8 cellular contexts compared by ENCODE assay signal in the genomic region with DNA sequence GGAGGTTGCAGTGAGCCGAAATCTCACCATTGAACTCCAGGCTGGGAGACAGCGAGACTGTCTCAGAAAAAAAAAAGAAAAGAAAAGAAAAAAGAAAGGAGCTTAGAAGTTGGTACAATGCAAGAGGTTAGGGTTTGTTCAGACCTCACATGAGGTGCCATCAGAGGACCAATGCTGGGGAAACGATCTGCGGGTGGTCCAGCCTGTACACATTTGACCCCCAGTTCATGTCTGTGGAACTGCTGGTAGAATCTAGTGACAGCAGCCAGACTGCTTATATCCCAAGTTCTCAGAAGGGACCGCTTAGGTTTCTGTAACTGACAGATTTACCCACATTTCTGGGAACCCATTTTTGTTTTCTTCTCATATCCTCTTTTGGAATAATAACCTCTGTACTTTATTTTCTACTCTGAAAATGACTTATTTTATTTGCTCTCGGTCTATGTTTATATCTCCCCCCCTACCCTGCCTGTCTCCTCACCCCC. TPM values are rescaled to one million over a fixed set of nuclear protein-coding genes. Genes with fewer than 3 reads are reported as not detected.
DNase-seq lines count a peak whose midpoint lies in the region; ATAC-seq and TF ChIP-seq lines count a peak whose summit lies in the region.

No MANE protein-coding gene starts in this region.

- no peak overlapping the region for H2BK5ac ChIP-seq in mesenchymal stem cell (ENCODE audit: low read depth, low read length, poor library complexity, severe bottlenecking)

- intact Hi-C loops in left cardiac atrium (cut with DNase I) (no loop called here), adrenal gland (cut with DNase I) (loop anchor here in 1 of 2 donors (2.0 kb wide), 1 partner anchor 41 kb away; no protein-coding TSS in a partner anchor), vagina (cut with DNase I) (loop anchor here (10.0 kb wide), 2 partner anchors 67 to 203 kb away; a partner anchor contains a TSS), lower leg skin (cut with DNase I; ENCODE audit: low total_unique reads) (no loop called here)

- peak overlapping the region; percentile 91 for H3K4me2 ChIP-seq in mesenchymal stem cell (ENCODE audit: low read length, poor library complexity, severe bottlenecking)

- no peak overlapping the region for H2BK15ac ChIP-seq in mesenchymal stem cell (ENCODE audit: low read depth, poor library complexity, severe bottlenecking)

- H4K8ac ChIP-seq in mesenchymal stem cell (ENCODE audit: low read length): no peak overlapping the region

- no peak for TF ChIP-seq CTCF in right atrium auricular region (IDR thresholded peaks at IDR 0.05)
- no peak for TF ChIP-seq CTCF in adrenal gland (IDR thresholded peaks at IDR 0.05)
- no peak for TF ChIP-seq CTCF in vagina (IDR thresholded peaks at IDR 0.05)
- TF ChIP-seq CTCF in lower leg skin (IDR thresholded peaks at IDR 0.05): no peak

- H3K18ac ChIP-seq in mesenchymal stem cell (ENCODE audit: low read depth in 1 of 2, low read length in 2 of 2): peak overlapping the region in 1 of 2 experiments; percentile 42

- H2BK12ac ChIP-seq in mesenchymal stem cell (ENCODE audit: low read length in 2 of 2): no peak overlapping the region

- 49 to 58% (median 50%) methylated on average over 6 of the region's 6 CpGs for WGBS in adrenal gland, 4 donors
- 51% methylated on average over 6 of the region's 6 CpGs for WGBS in mesenchymal stem cell
- WGBS in lower leg skin, 2 donors: 42 to 48% methylated on average over 6 of the region's 6 CpGs

- no peak overlapping the region for H4K91ac ChIP-seq in mesenchymal stem cell (ENCODE audit: low read length)

- peaks cover 50% of the 10 kb centered on the region for H3K36me3 ChIP-seq in right atrium auricular region
- peaks cover 0 to 22% of the 10 kb centered on the region in 2 donors for H3K36me3 ChIP-seq in adrenal gland (replicated peaks in 1 of 2)
- H3K36me3 ChIP-seq in mesenchymal stem cell (ENCODE audit: control insufficient read depth in 1 of 2, insufficient read depth in 2 of 2, low read depth in 1 of 2, low read length in 2 of 2): peaks cover 49 to 52% of the 10 kb centered on the region in 2 experiments
- peaks cover 0 to 20% of the 10 kb centered on the region in 2 donors for H3K36me3 ChIP-seq in vagina

- H3K79me1 ChIP-seq in mesenchymal stem cell (replicated peaks; ENCODE audit: low read length, poor library complexity, severe bottlenecking): no peaks in the 10 kb centered on the region

- H3K9ac ChIP-seq in mesenchymal stem cell (ENCODE audit: low read length): peak overlapping the region; percentile 95

- no peaks in the 10 kb centered on the region for H3K9me3 ChIP-seq in right atrium auricular region
- no peaks in the 10 kb centered on the region for H3K9me3 ChIP-seq in adrenal gland (replicated peaks in 1 of 3)
- no peaks in the 10 kb centered on the region for H3K9me3 ChIP-seq in mesenchymal stem cell (ENCODE audit: control insufficient read depth, low read length)
- H3K9me3 ChIP-seq in vagina: no peaks in the 10 kb centered on the region

- ATAC-seq in left cardiac atrium (no peak), HG03175 (IDR thresholded peaks at IDR 0.05; ENCODE audit: unreplicated experiment) (no peak)

- TF ChIP-seq POLR2A in adrenal gland (IDR thresholded peaks at IDR 0.05): no peak
- no peak for TF ChIP-seq POLR2A in vagina (IDR thresholded peaks at IDR 0.05)
- no peak for TF ChIP-seq POLR2A in lower leg skin (IDR thresholded peaks at IDR 0.05)

- H3K27me3 ChIP-seq in right atrium auricular region (no peaks in the 10 kb centered on the region), adrenal gland (no peaks in the 10 kb centered on the region), mesenchymal stem cell (ENCODE audit: control insufficient read depth in 1 of 2, insufficient read depth in 1 of 2, low read length in 2 of 2) (no peaks in the 10 kb centered on the region), vagina (no peaks in the 10 kb centered on the region)

- H3K27ac ChIP-seq in right atrium auricular region (peak overlapping the region; percentile 99), adrenal gland (peak overlapping the region; percentile 67 to 98 (median 92)), mesenchymal stem cell (ENCODE audit: low read length, poor library complexity, severe bottlenecking) (peak overlapping the region; percentile 98), vagina (peak overlapping the region; percentile 92)

- H3K23ac ChIP-seq in mesenchymal stem cell (ENCODE audit: low read length in 2 of 2): no peak overlapping the region

- no peak overlapping the region for H2AK5ac ChIP-seq in mesenchymal stem cell (ENCODE audit: low read length, severe bottlenecking)

- H3K4me3 ChIP-seq in right atrium auricular region (peak overlapping the region; percentile 83 to 90), adrenal gland (peak overlapping the region in 1 of 4 donors; percentile 72), mesenchymal stem cell (ENCODE audit: insufficient read depth in 1 of 2, low read depth in 1 of 2, low read length in 2 of 2) (peak overlapping the region in 1 of 2 experiments; percentile 93), vagina (peak overlapping the region; percentile 93 to 97), lower leg skin (ENCODE audit: low read depth, poor library complexity, severe bottlenecking) (no peak overlapping the region)

- H2AFZ ChIP-seq in mesenchymal stem cell (ENCODE audit: low read depth, low read length): no peak overlapping the region

- DNase-seq in right atrium auricular region (ENCODE audit: low spot score): no peak
- no peak for DNase-seq in left cardiac atrium
- no peak for DNase-seq in adrenal gland
- no peak for DNase-seq in mesenchymal stem cell
- DNase-seq in vagina (ENCODE audit: extremely low spot score in 2 of 2): no peak
- no peak for DNase-seq in lower leg skin (ENCODE audit: low spot score in 2 of 2)
- DNase-seq in SK-N-DZ (ENCODE audit: low spot score): no peak

- H3K14ac ChIP-seq in mesenchymal stem cell (ENCODE audit: low read length in 2 of 2): no peak overlapping the region

- no peak overlapping the region for H3K4ac ChIP-seq in mesenchymal stem cell (ENCODE audit: low read depth in 1 of 2, low read length in 2 of 2)

- H2BK120ac ChIP-seq in mesenchymal stem cell (ENCODE audit: low read depth, low read length): no peak overlapping the region

- H3K4me1 ChIP-seq in right atrium auricular region (peaks cover 0 to 74% of the 10 kb centered on the region in 2 donors), adrenal gland (replicated peaks in 1 of 2) (peaks cover 46 to 76% of the 10 kb centered on the region in 2 donors), mesenchymal stem cell (ENCODE audit: control insufficient read depth, insufficient read depth, low read depth, low read length) (peaks cover 23% of the 10 kb centered on the region), vagina (peaks cover 80% of the 10 kb centered on the region)

RNA-seq across cellular contexts. Expression of a gene that starts 4.7 kb away (rescaled TPM):
- total RNA-seq in right atrium auricular region: 10 to 100 TPM; 17.5 to 33.2 TPM
- 10 to 100 TPM; 28.0 to 36.8 TPM for total RNA-seq in left cardiac atrium
- total RNA-seq in adrenal gland: 10 to 100 TPM; 19.8 to 58.9 (median 41.2) TPM
- 100 to 1,000 TPM in 2 of 3 donors, 10 to 100 TPM in 1; 33.1 to 120 (median 115) TPM for polyA plus RNA-seq in adrenal gland
- 156 TPM for polyA plus RNA-seq in mesenchymal stem cell (2013, experiment 1 of 2)
- polyA plus RNA-seq in mesenchymal stem cell (2013, experiment 2 of 2): 153 TPM
- 42.5 TPM for total RNA-seq in vagina
- 10 to 100 TPM; 23.6 to 34.1 (median 27.3) TPM for total RNA-seq in lower leg skin
- polyA plus RNA-seq in SK-N-DZ (2014; cell fraction: cytosol; rRNA removed): 28.9 and 34.9 TPM in 2 replicates
- polyA plus RNA-seq in SK-N-DZ (2014; cell fraction: nucleus; rRNA removed): 17.2 and 21.3 TPM in 2 replicates

RNA-seq across cellular contexts. Expression of a gene that starts 8.9 kb away (rescaled TPM):
- 10 to 100 TPM; 13.7 to 23.6 TPM for total RNA-seq in right atrium auricular region
- 10 to 100 TPM; 17.6 to 18.6 TPM for total RNA-seq in left cardiac atrium
- total RNA-seq in adrenal gland: 10 to 100 TPM; 16.4 to 32.1 (median 27.3) TPM
- 10 to 100 TPM; 37.7 to 75.9 (median 39.0) TPM for polyA plus RNA-seq in adrenal gland
- polyA plus RNA-seq in mesenchymal stem cell (2013, experiment 1 of 2): 18.7 TPM
- 18.8 TPM for polyA plus RNA-seq in mesenchymal stem cell (2013, experiment 2 of 2)
- 24.8 TPM for total RNA-seq in vagina
- 10 to 100 TPM; 25.0 to 37.0 (median 32.9) TPM for total RNA-seq in lower leg skin
- 34.0 and 34.2 TPM in 2 replicates for polyA plus RNA-seq in SK-N-DZ (2014; cell fraction: cytosol; rRNA removed)
- 49.9 and 71.9 TPM in 2 replicates for polyA plus RNA-seq in SK-N-DZ (2014; cell fraction: nucleus; rRNA removed)

RNA-seq across cellular contexts. Expression of a gene that starts 9.0 kb away (rescaled TPM):
- total RNA-seq in right atrium auricular region (1 to 10 TPM; 2.2 to 4.2 TPM), left cardiac atrium (1 to 10 TPM; 5.3 to 6.3 TPM), adrenal gland (10 to 100 TPM in 4 of 8 donors, 1 to 10 TPM in 4; 1.8 to 22.6 (median 10.0) TPM), vagina (6.1 TPM), lower leg skin (1 to 10 TPM; 4.3 to 6.9 (median 6.1) TPM)
- polyA plus RNA-seq in adrenal gland: 10 to 100 TPM; 11.4 to 39.3 (median 24.9) TPM
- 35.3 TPM for polyA plus RNA-seq in mesenchymal stem cell (2013, experiment 1 of 2)
- polyA plus RNA-seq in mesenchymal stem cell (2013, experiment 2 of 2): 36.1 TPM
- 27.6 and 35.7 TPM in 2 replicates for polyA plus RNA-seq in SK-N-DZ (2014; cell fraction: cytosol; rRNA removed)
- polyA plus RNA-seq in SK-N-DZ (2014; cell fraction: nucleus; rRNA removed): 26.0 and 29.3 TPM in 2 replicates

RNA-seq across cellular contexts. Expression of a gene that starts 34.8 kb away (rescaled TPM):
- total RNA-seq in right atrium auricular region: 10 to 100 TPM; 28.3 to 29.4 TPM
- total RNA-seq in left cardiac atrium: 10 to 100 TPM; 30.1 to 39.3 TPM
- total RNA-seq in adrenal gland: 10 to 100 TPM in 7 of 8 donors, 1 to 10 TPM in 1; 1.8 to 25.7 (median 17.3) TPM
- polyA plus RNA-seq in adrenal gland: 10 to 100 TPM; 20.0 to 73.7 (median 49.7) TPM
- 13.6 TPM for polyA plus RNA-seq in mesenchymal stem cell (2013, experiment 1 of 2)
- polyA plus RNA-seq in mesenchymal stem cell (2013, experiment 2 of 2): 14.4 TPM
- total RNA-seq in vagina: 15.7 TPM
- 10 to 100 TPM in 3 of 4 donors, 1 to 10 TPM in 1; 9.6 to 31.9 (median 13.9) TPM for total RNA-seq in lower leg skin
- polyA plus RNA-seq in SK-N-DZ (2014; cell fraction: cytosol; rRNA removed): 10.5 and 11.0 TPM in 2 replicates
- 23.2 and 46.9 TPM in 2 replicates for polyA plus RNA-seq in SK-N-DZ (2014; cell fraction: nucleus; rRNA removed)

RNA-seq across cellular contexts. Expression of a gene that starts 35.3 kb away (rescaled TPM):
- total RNA-seq in right atrium auricular region: 10 to 100 TPM in 1 of 2 donors, 1 to 10 TPM in 1; 6.7 to 12.3 TPM
- 10 to 100 TPM; 19.1 to 25.6 TPM for total RNA-seq in left cardiac atrium
- 10 to 100 TPM in 5 of 8 donors, 1 to 10 TPM in 3; 2.8 to 27.6 (median 18.4) TPM for total RNA-seq in adrenal gland
- 10 to 100 TPM; 16.8 to 26.9 (median 21.0) TPM for polyA plus RNA-seq in adrenal gland
- polyA plus RNA-seq in mesenchymal stem cell (2013, experiment 1 of 2): 9.8 TPM
- 8.6 TPM for polyA plus RNA-seq in mesenchymal stem cell (2013, experiment 2 of 2)
- 12.3 TPM for total RNA-seq in vagina
- total RNA-seq in lower leg skin: 10 to 100 TPM in 1 of 4 donors, 1 to 10 TPM in 3; 9.7 to 21.4 (median 9.8) TPM
- 16.8 and 18.7 TPM in 2 replicates for polyA plus RNA-seq in SK-N-DZ (2014; cell fraction: cytosol; rRNA removed)
- polyA plus RNA-seq in SK-N-DZ (2014; cell fraction: nucleus; rRNA removed): 28.1 and 83.2 TPM in 2 replicates
